10 cellular contexts compared by ENCODE assay signal in the genomic region with DNA sequence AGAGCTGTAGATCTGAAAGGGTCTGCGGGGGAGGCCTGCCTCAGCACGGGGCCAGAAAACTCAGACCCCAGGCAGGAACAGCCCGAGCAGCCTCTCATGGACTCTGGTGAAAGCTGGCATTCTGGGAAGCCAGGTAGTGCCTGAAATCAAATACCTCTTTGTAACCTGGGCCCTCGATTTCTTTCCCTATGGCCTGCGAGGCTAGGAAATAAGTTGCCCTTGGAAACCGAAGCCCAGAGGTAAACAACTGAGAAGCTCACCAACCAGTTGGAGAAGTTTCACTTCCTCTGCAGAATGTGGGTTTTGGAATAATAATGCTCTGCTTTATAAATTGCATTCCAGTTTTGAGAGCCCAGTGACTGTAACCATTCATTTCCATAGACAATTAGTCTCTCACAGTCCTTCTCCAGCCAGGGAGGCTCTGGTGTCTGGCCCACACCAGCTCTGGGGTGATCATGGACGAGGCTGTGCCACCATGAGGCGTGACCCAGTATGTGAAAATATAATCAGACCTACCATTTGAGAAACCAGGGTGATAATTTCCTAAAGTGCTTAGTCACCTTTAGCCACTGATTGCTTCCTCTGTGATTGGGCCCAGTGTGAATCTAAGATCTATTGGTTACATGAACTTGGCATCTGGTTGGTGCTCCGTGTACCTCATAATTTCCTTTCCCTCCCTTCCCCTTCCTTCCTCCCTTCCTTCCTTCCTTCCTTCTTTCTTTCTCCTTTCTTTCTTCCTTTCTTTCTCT.
DNase-seq lines count a peak whose midpoint lies in the region; ATAC-seq, FAIRE-seq and TF ChIP-seq lines count a peak whose summit lies in the region.
"Had no signal": no experiment of that assay in that cellular context is flagged by ENCODE, and none has a peak within 500 bp of the region (broad histone marks: within the 10 kb centered on the region; RNA-seq: fewer than 3 reads in every experiment).

No MANE protein-coding gene starts in this region.

- H3K4me1 ChIP-seq in HepG2 (ENCODE audit: insufficient read depth, low read length) (peaks cover 21% of the 10 kb centered on the region), right lobe of liver (peaks cover 0 to 23% (median 7%) of the 10 kb centered on the region in 4 donors), adipocyte (ENCODE audit: control insufficient read depth, insufficient read depth, low read length) (peaks cover 29% of the 10 kb centered on the region), left lung (peaks cover 15 to 45% of the 10 kb centered on the region in 2 donors), upper lobe of right lung (peaks cover 34% of the 10 kb centered on the region)

- TF ChIP-seq POLR2A in HepG2 (IDR thresholded peaks at IDR 0.05; ENCODE audit: insufficient read depth in 1 of 2, low read depth in 2 of 2, low read length in 2 of 2) (no peak), right lobe of liver (IDR thresholded peaks at IDR 0.05) (no peak)

- no peak overlapping the region for H3K27ac Mint-ChIP-seq in activated T-helper 1 cell treated with anti-CD3 and anti-CD28 coated beads, Interleukin-12 subunit alpha, Interleukin-12 subunit beta, Interleukin-2, Interleukin-4 antibody, amounts not matched to agents 30 ng/mL and 10 ng/mL and 1 ng/mL, durations not matched to agents 14 hours and 24 hours and 36 hours

- DNase-seq in HepG2 (ENCODE audit: low spot score) (no peak), right lobe of liver (no peak), adipocyte (ENCODE audit: low read depth) (no peak), left lung (no peak), upper lobe of right lung (no peak), mucosa of gallbladder (ENCODE audit: low spot score) (no peak)
- no peak for DNase-seq in stimulated activated CD4-positive, alpha-beta T cell treated with anti-CD3 and anti-CD28 coated beads, Interleukin-4, amount 100 ng/mL, for 4 hours
- DNase-seq in activated T-helper 1 cell treated with anti-CD3 and anti-CD28 coated beads, Interleukin-12 subunit alpha, Interleukin-12 subunit beta, Interleukin-2, Interleukin-4 antibody, amounts not matched to agents 30 ng/mL and 10 ng/mL and 1 ng/mL, durations not matched to agents 14 hours and 24 hours and 36 hours (ENCODE audit: low spot score) = no peak
- DNase-seq: NCI-H2171 had no signal

- H3K79me2 ChIP-seq in HepG2 (ENCODE audit: insufficient read depth, low read length) = no peaks in the 10 kb centered on the region

- H3K4me3 ChIP-seq in HepG2 (replicated peaks in 1 of 3; ENCODE audit: insufficient read depth in 1 of 3, low read depth in 2 of 3, low read length in 3 of 3) = no peak overlapping the region
- no peak overlapping the region for H3K4me3 ChIP-seq in right lobe of liver
- H3K4me3 ChIP-seq in adipocyte (ENCODE audit: low read length) = peak overlapping the region; percentile 21
- peak overlapping the region in 1 of 2 donors; percentile 42 for H3K4me3 ChIP-seq in left lung
- H3K4me3 ChIP-seq in upper lobe of right lung = no peak overlapping the region

- 39% methylated on average over 8 of the region's 9 CpGs for WGBS in HepG2 (ENCODE audit: low lambda C conversion rate)
- 67% methylated on average over 6 of the region's 9 CpGs for WGBS in right lobe of liver (ENCODE audit: insufficient coverage, low coverage, low lambda C conversion rate, missing lambda C conversion rate)

- intact Hi-C loops in HepG2 (cut with micrococcal nuclease; ENCODE audit: unreplicated experiment) = no loop called here
- intact Hi-C loops in right lobe of liver (cut with DNase I) = no loop called here
- intact Hi-C loops in left lung (cut with DNase I) = no loop called here
- intact Hi-C loops in upper lobe of right lung (cut with DNase I) = no loop called here
- intact Hi-C loops in activated T-helper 1 cell treated with anti-CD3 and anti-CD28 coated beads, Interleukin-12 subunit alpha, Interleukin-12 subunit beta, Interleukin-2, Interleukin-4 antibody, amounts not matched to agents 30 ng/mL and 10 ng/mL and 1 ng/mL, durations not matched to agents 14 hours and 24 hours and 36 hours (cut with micrococcal nuclease) = no loop called here

- TF ChIP-seq RAD21 in HepG2 (CRISPR knock-in tag; IDR thresholded peaks at IDR 0.05) = no peak

- FAIRE-seq in HepG2 (lab: Jason Lieb, UNC) = no peak

- no peak overlapping the region for H3K27ac ChIP-seq in HepG2 (ENCODE audit: extremely low read length, insufficient read depth, low read length)
- H3K27ac ChIP-seq in right lobe of liver = no peak overlapping the region
- peak overlapping the region in 1 of 2 donors; percentile 96 for H3K27ac ChIP-seq in left lung
- H3K27ac ChIP-seq in upper lobe of right lung = peak overlapping the region; percentile 51

- no peak overlapping the region for H3K9ac ChIP-seq in HepG2 (ENCODE audit: insufficient read depth, low read depth, low read length)
- H3K9ac ChIP-seq in adipocyte (ENCODE audit: low read length) = no peak overlapping the region

- H2AFZ ChIP-seq in HepG2 (ENCODE audit: low read length) = no peak overlapping the region

- H3K36me3 ChIP-seq in HepG2 (replicated peaks in 1 of 2; ENCODE audit: control insufficient read depth in 1 of 2, insufficient read depth in 2 of 2, low read length in 2 of 2) (no peaks in the 10 kb centered on the region), right lobe of liver (no peaks in the 10 kb centered on the region), adipocyte (ENCODE audit: control insufficient read depth, insufficient read depth, low read length, severe bottlenecking) (no peaks in the 10 kb centered on the region), left lung (no peaks in the 10 kb centered on the region), upper lobe of right lung (no peaks in the 10 kb centered on the region)

- CTCF ChIA-PET in HepG2 (lab: Yijun Ruan, JAX; ENCODE audit: low intra/inter-chr PET ratio, low total read pairs) = no interaction called here

- H3K36me3 Mint-ChIP-seq in activated T-helper 1 cell treated with anti-CD3 and anti-CD28 coated beads, Interleukin-12 subunit alpha, Interleukin-12 subunit beta, Interleukin-2, Interleukin-4 antibody, amounts not matched to agents 30 ng/mL and 10 ng/mL and 1 ng/mL, durations not matched to agents 14 hours and 24 hours and 36 hours (ENCODE audit: low read depth) = peaks cover 2% of the 10 kb centered on the region

- no peak for TF ChIP-seq EP300 in HepG2 (IDR thresholded peaks at IDR 0.05; ENCODE audit: low read depth in 2 of 2, low read length in 2 of 2)
- TF ChIP-seq EP300 in HepG2 (CRISPR knock-in tag; IDR thresholded peaks at IDR 0.05; ENCODE audit: borderline replicate concordance) = no peak

- H3K4me3 Mint-ChIP-seq in activated T-helper 1 cell treated with anti-CD3 and anti-CD28 coated beads, Interleukin-12 subunit alpha, Interleukin-12 subunit beta, Interleukin-2, Interleukin-4 antibody, amounts not matched to agents 30 ng/mL and 10 ng/mL and 1 ng/mL, durations not matched to agents 14 hours and 24 hours and 36 hours = no peak overlapping the region

- H3K4me2 ChIP-seq in HepG2 (ENCODE audit: low read depth, low read length) = no peak overlapping the region

- POLR2A ChIA-PET in HepG2 (lab: Yijun Ruan, JAX) = no interaction called here

- H3K4me1 Mint-ChIP-seq in activated T-helper 1 cell treated with anti-CD3 and anti-CD28 coated beads, Interleukin-12 subunit alpha, Interleukin-12 subunit beta, Interleukin-2, Interleukin-4 antibody, amounts not matched to agents 30 ng/mL and 10 ng/mL and 1 ng/mL, durations not matched to agents 14 hours and 24 hours and 36 hours (ENCODE audit: low read depth) = peaks cover 20% of the 10 kb centered on the region

- TF ChIP-seq CTCF in HepG2 (CRISPR knock-in tag; IDR thresholded peaks at IDR 0.05) (no peak), right lobe of liver (IDR thresholded peaks at IDR 0.05) (no peak), left lung (IDR thresholded peaks at IDR 0.05) (no peak), upper lobe of right lung (IDR thresholded peaks at IDR 0.05) (no peak)

- H3K27me3 ChIP-seq in HepG2 (ENCODE audit: control insufficient read depth in 1 of 2, insufficient read depth in 2 of 2, low read length in 2 of 2) = peaks cover 0 to under 1% of the 10 kb centered on the region in 2 experiments; a peak in 1 of 5 replicates
- H3K27me3 ChIP-seq in right lobe of liver = no peaks in the 10 kb centered on the region
- H3K27me3 ChIP-seq in adipocyte (replicated peaks; ENCODE audit: control insufficient read depth, insufficient read depth, low read length) = no peaks in the 10 kb centered on the region
- H3K27me3 ChIP-seq in left lung = no peaks in the 10 kb centered on the region
- H3K27me3 ChIP-seq in upper lobe of right lung = no peaks in the 10 kb centered on the region

- in situ Hi-C loops in HepG2 (cut with HindIII; ENCODE audit: extremely low pct_ligation_motif_present, low pct_unique_long_range_greater_than_20kb) = no loop called here

- no peaks in the 10 kb centered on the region for H4K20me1 ChIP-seq in HepG2 (ENCODE audit: insufficient read depth, low read length)

- H3K9me3 ChIP-seq in HepG2 (ENCODE audit: low read length) (no peaks in the 10 kb centered on the region), right lobe of liver (no peaks in the 10 kb centered on the region), adipocyte (ENCODE audit: control insufficient read depth, low read length) (no peaks in the 10 kb centered on the region), left lung (no peaks in the 10 kb centered on the region), upper lobe of right lung (no peaks in the 10 kb centered on the region)

- H3K27me3 Mint-ChIP-seq in activated T-helper 1 cell treated with anti-CD3 and anti-CD28 coated beads, Interleukin-12 subunit alpha, Interleukin-12 subunit beta, Interleukin-2, Interleukin-4 antibody, amounts not matched to agents 30 ng/mL and 10 ng/mL and 1 ng/mL, durations not matched to agents 14 hours and 24 hours and 36 hours (ENCODE audit: insufficient read depth) = no peaks in the 10 kb centered on the region

- BruUV-seq in HepG2 (replicated peaks; lab: Mats Ljungman, UMichigan) = no TSS peak

- H3K9me3 Mint-ChIP-seq in activated T-helper 1 cell treated with anti-CD3 and anti-CD28 coated beads, Interleukin-12 subunit alpha, Interleukin-12 subunit beta, Interleukin-2, Interleukin-4 antibody, amounts not matched to agents 30 ng/mL and 10 ng/mL and 1 ng/mL, durations not matched to agents 14 hours and 24 hours and 36 hours = no peaks in the 10 kb centered on the region

- peak; percentile 43; the same call in 2 of the 3 replicates for ATAC-seq in HepG2
- ATAC-seq in right lobe of liver = no peak
- peak; percentile 47 for ATAC-seq in left lung
- ATAC-seq in upper lobe of right lung = peak; percentile 62
- ATAC-seq: HCT116 had no signal

TF ChIP-seq in HepG2, 621 proteins besides CTCF, POLR2A, EP300 and RAD21:
- TF ChIP-seq ZNF24 (IDR thresholded peaks at IDR 0.05) = no peak
- TF ChIP-seq NFE2L2 (IDR thresholded peaks at IDR 0.05; ENCODE audit: low read length) = peak; percentile 13; the same call in 1 of the 2 replicates
- no peak for TF ChIP-seq ZNF17 (CRISPR knock-in tag; IDR thresholded peaks at IDR 0.05)

Comparison
In these comparisons a context has a peak if more than half of its experiments do, and no peak if none do; other contexts are left out.
1. ATAC-seq: peak in HepG2 (single experiment), left lung (single experiment) and upper lobe of right lung (single experiment); none in right lobe of liver (0 of 4).